Comparison of ENCODE assay signal across 8 cellular contexts in the genomic region with DNA sequence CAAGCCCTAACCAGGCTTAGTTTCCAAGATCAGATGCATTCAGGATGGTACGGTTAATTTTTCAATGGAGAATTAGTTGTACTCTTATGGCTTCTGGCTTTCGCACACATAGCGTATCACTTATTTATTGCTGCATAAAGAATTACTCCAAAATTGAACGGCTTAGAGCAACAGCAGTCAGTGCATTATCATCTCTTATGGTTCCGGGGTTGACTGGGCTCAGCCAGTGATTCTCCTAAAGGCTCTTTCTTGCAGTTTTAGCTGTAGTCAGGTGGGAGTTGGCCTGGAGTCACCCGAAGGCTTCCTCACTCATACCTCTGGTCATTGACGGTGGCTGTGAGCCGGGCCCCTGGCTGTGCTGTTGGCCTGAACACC. TPM values are rescaled to one million over a fixed set of nuclear protein-coding genes. Genes with fewer than 3 reads are reported as not detected.
DNase-seq lines count a peak whose midpoint lies in the region; ATAC-seq, FAIRE-seq and TF ChIP-seq lines count a peak whose summit lies in the region.

No MANE protein-coding gene starts in this region.

- H2AFZ ChIP-seq in IMR-90 (replicated peaks; ENCODE audit: low read length, poor library complexity) = peak overlapping the region; percentile 98

- peaks cover 16 to 42% of the 10 kb centered on the region in 2 experiments for H3K79me1 ChIP-seq in IMR-90 (ENCODE audit: low read depth in 1 of 2, low read length in 2 of 2)

- H3K4me3 ChIP-seq in BJ (ENCODE audit: low read depth, low read length) = peak overlapping the region; percentile 94
- H3K4me3 ChIP-seq in IMR-90 (ENCODE audit: insufficient read depth, low read depth, low read length) = peak overlapping the region; percentile 95

- H3K9me1 ChIP-seq in IMR-90 (ENCODE audit: insufficient read depth, low read length) = peaks cover 16% of the 10 kb centered on the region

- no peak for TF ChIP-seq CTCF in BJ (IDR thresholded peaks at IDR 0.05; ENCODE audit: insufficient read depth, low read depth, low read length)
- TF ChIP-seq CTCF in IMR-90 (conservative IDR thresholded peaks at IDR 0.05; ENCODE audit: low read depth, low read length) = no peak

- peaks cover 9% of the 10 kb centered on the region for H3K4me1 ChIP-seq in IMR-90 (ENCODE audit: control insufficient read depth, insufficient read depth, low read length)

- H4K5ac ChIP-seq in IMR-90 (ENCODE audit: low read depth, low read length) = peak overlapping the region; percentile 83

- peak overlapping the region; percentile 63 for H3K27ac ChIP-seq in IMR-90 (ENCODE audit: insufficient read depth, low read length)

- peak overlapping the region; percentile 74 to 91 for H4K8ac ChIP-seq in IMR-90 (ENCODE audit: low read depth in 2 of 2, low read length in 2 of 2)

- FAIRE-seq in frontal cortex (lab: Jason Lieb, UNC) = no peak

- BruUV-seq in IMR-90 (replicated peaks; lab: Mats Ljungman, UMichigan) = no TSS peak

- H3K27me3 ChIP-seq in BJ (ENCODE audit: control insufficient read depth, insufficient read depth, low read length) = no peaks in the 10 kb centered on the region
- no peaks in the 10 kb centered on the region for H3K27me3 ChIP-seq in IMR-90 (ENCODE audit: control insufficient read depth, insufficient read depth, low read length)

- no peak overlapping the region for H2BK15ac ChIP-seq in IMR-90 (ENCODE audit: low read depth, low read length)

- ATAC-seq in IMR-90 (ENCODE audit: low read depth) = no peak; the same call in 1 of the 2 replicates
- no peak for ATAC-seq in HG03280 (IDR thresholded peaks at IDR 0.05; ENCODE audit: unreplicated experiment)
- no peak for ATAC-seq in HG03108 (IDR thresholded peaks at IDR 0.05; ENCODE audit: unreplicated experiment)

- peak overlapping the region; percentile 44; the same call in 1 of the 2 replicates for H3K23ac ChIP-seq in IMR-90 (ENCODE audit: low read depth, low read length)

- H3K4ac ChIP-seq in IMR-90 (ENCODE audit: low read depth, low read length) = peak overlapping the region; percentile 76

- in situ Hi-C loops in IMR-90 (cut with MboI; ENCODE audit: low sequenced_read_pairs) = no loop called here

- no peak overlapping the region for H3K18ac ChIP-seq in IMR-90 (ENCODE audit: low read depth, low read length)

- peak overlapping the region; percentile 75 for H3K14ac ChIP-seq in IMR-90 (replicated peaks; ENCODE audit: low read depth, low read length)

- H3K4me2 ChIP-seq in IMR-90 (ENCODE audit: low read depth, low read length) = peak overlapping the region; percentile 53

- peak overlapping the region; percentile 70 for H4K91ac ChIP-seq in IMR-90 (ENCODE audit: insufficient read depth, low read depth, low read length)

- H3K56ac ChIP-seq in IMR-90 (ENCODE audit: extremely low read depth, insufficient read depth, low read length) = no peak overlapping the region

- no peak for TF ChIP-seq POLR2A in IMR-90 (IDR thresholded peaks at IDR 0.05; ENCODE audit: low read depth, low read length)

- CTCF ChIA-PET in BJ (lab: Yijun Ruan, JAX) (interaction anchor here (1.2 kb wide), 1 partner anchor 28 kb away, joined by 3 read pairs; no protein-coding TSS in a partner anchor), IMR-90 (lab: Yijun Ruan, JAX) (no interaction called here)

- intact Hi-C loops in IMR-90 (cut with micrococcal nuclease) = no loop called here

- peak overlapping the region; percentile 38 for H3K9ac ChIP-seq in IMR-90 (ENCODE audit: low read depth, low read length)

- dilution Hi-C loops in IMR-90 (cut with HindIII; ENCODE audit: low sequenced_read_pairs, unreplicated experiment) = no loop called here

- H2AK9ac ChIP-seq in IMR-90 (replicated peaks; ENCODE audit: low read depth, low read length, poor library complexity) = peak overlapping the region; percentile 3

- H2AK5ac ChIP-seq in IMR-90 (ENCODE audit: low read depth, low read length) = peak overlapping the region; percentile 56; the same call in 1 of the 2 replicates

- peak overlapping the region; percentile 21 for H2BK5ac ChIP-seq in IMR-90 (ENCODE audit: low read depth, low read length, poor library complexity, severe bottlenecking)

- H3K36me3 ChIP-seq in BJ (ENCODE audit: control insufficient read depth, insufficient read depth, low read length) = peaks cover 7% of the 10 kb centered on the region
- peaks cover 10% of the 10 kb centered on the region for H3K36me3 ChIP-seq in IMR-90 (ENCODE audit: control insufficient read depth, insufficient read depth, low read length)

- peaks cover 28% of the 10 kb centered on the region for H4K20me1 ChIP-seq in IMR-90 (ENCODE audit: insufficient read depth, low read length)

- H2BK20ac ChIP-seq in IMR-90 (ENCODE audit: low read depth, low read length) = no peak overlapping the region

- DNase-seq in BJ (ENCODE audit: low read depth) = no peak
- DNase-seq in IMR-90 = no peak
- peak; percentile 46 for DNase-seq in cerebellum (ENCODE audit: low spot score)
- peak; percentile 22 for DNase-seq in midbrain (lab: John Stamatoyannopoulos, UW)
- no peak for DNase-seq in dermis blood vessel endothelial cell
- DNase-seq in frontal cortex (ENCODE audit: low spot score in 2 of 2) = no peak

- POLR2A ChIA-PET in BJ (lab: Charles Lee) = interaction anchor here (1.0 kb wide), 1 partner anchor 301 kb away, joined by 3 read pairs; a partner anchor contains a TSS
- POLR2A ChIA-PET in IMR-90 (lab: Charles Lee; ENCODE audit: unreplicated experiment) = no interaction called here

- peak overlapping the region; percentile 11 for H2BK120ac ChIP-seq in IMR-90 (ENCODE audit: low read depth, low read length)

- TF ChIP-seq RAD21 in IMR-90 (IDR thresholded peaks at IDR 0.05; ENCODE audit: low read length) = no peak

- WGBS in IMR-90 (ENCODE audit: extremely low coverage in 2 of 2, insufficient read length in 1 of 2), 2 experiments = 79% methylated on average over 2 of the region's 8 CpGs; no CpG with 5 or more reads in 1 of the 2 experiments

- H3K9me3 ChIP-seq in IMR-90 (ENCODE audit: control insufficient read depth, insufficient read depth, low read length) = no peaks in the 10 kb centered on the region

TF ChIP-seq in IMR-90, 13 proteins besides CTCF, POLR2A, EP300 and RAD21:
- TF ChIP-seq NFE2L2 (IDR thresholded peaks at IDR 0.05; ENCODE audit: low read depth, low read length) = no peak
- TF ChIP-seq, protein P1, sequence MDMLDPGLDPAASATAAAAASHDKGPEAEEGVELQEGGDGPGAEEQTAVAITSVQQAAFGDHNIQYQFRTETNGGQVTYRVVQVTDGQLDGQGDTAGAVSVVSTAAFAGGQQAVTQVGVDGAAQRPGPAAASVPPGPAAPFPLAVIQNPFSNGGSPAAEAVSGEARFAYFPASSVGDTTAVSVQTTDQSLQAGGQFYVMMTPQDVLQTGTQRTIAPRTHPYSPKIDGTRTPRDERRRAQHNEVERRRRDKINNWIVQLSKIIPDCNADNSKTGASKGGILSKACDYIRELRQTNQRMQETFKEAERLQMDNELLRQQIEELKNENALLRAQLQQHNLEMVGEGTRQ (IDR thresholded peaks at IDR 0.05; ENCODE audit: low read depth, low read length) = peak; percentile 33; the same call in 1 of the 2 replicates
- TF ChIP-seq MAFK (IDR thresholded peaks at IDR 0.05; ENCODE audit: low read depth, low read length) = no peak
- TF ChIP-seq RCOR1 (IDR thresholded peaks at IDR 0.05; ENCODE audit: insufficient replicate concordance, low read length) = no peak
- no peak for TF ChIP-seq MAZ (IDR thresholded peaks at IDR 0.05; ENCODE audit: borderline replicate concordance, low read depth, low read length)
- no peak for TF ChIP-seq RFX5 (IDR thresholded peaks at IDR 0.05; ENCODE audit: low read depth, low read length)

RNA-seq across cellular contexts. Expression of a gene that starts 0.6 kb away (rescaled TPM):
- polyA plus RNA-seq in BJ (2011; rRNA removed) = 159 and 227 TPM in 2 replicates
- polyA minus RNA-seq in BJ (2011; rRNA and poly(A)+ RNA removed) = 102 and 164 TPM in 2 replicates
- 173 and 191 TPM in 2 replicates for total RNA-seq in IMR-90 (2012; rRNA removed)
- 182 and 198 TPM in 2 replicates for polyA plus RNA-seq in IMR-90 (2012; rRNA removed)
- 283 and 302 TPM in 2 replicates for polyA plus RNA-seq in IMR-90 (2012; cell fraction: cytosol; rRNA removed)
- 132 and 215 TPM in 2 replicates for polyA plus RNA-seq in IMR-90 (2012; cell fraction: nucleus; rRNA removed; ENCODE audit: low replicate concordance)
- 50.3 TPM for total RNA-seq in cerebellum
- total RNA-seq in dermis blood vessel endothelial cell = 113 and 174 TPM in 2 replicates
- total RNA-seq in frontal cortex = 48.1 TPM

RNA-seq across cellular contexts. Expression of a gene that starts 43.3 kb away (rescaled TPM):
- polyA plus RNA-seq in BJ (2011; rRNA removed) (11.6 and 12.6 TPM in 2 replicates), IMR-90 (2012; rRNA removed) (5.8 and 6.3 TPM in 2 replicates)
- 13.9 and 19.7 TPM in 2 replicates for polyA minus RNA-seq in BJ (2011; rRNA and poly(A)+ RNA removed)
- total RNA-seq in IMR-90 (2012; rRNA removed) (9.1 and 10.8 TPM in 2 replicates), cerebellum (21.4 TPM), dermis blood vessel endothelial cell (13.1 and 14.4 TPM in 2 replicates), frontal cortex (20.4 TPM)
- polyA plus RNA-seq in IMR-90 (2012; cell fraction: cytosol; rRNA removed) = 2.6 and 3.2 TPM in 2 replicates
- 7.5 and 15.3 TPM in 2 replicates for polyA plus RNA-seq in IMR-90 (2012; cell fraction: nucleus; rRNA removed; ENCODE audit: low replicate concordance)

Comparison
In these comparisons a context has a peak if more than half of its experiments do, and no peak if none do; other contexts are left out.
1. DNase-seq: peak in cerebellum (single experiment) and midbrain (single experiment); none in BJ (single experiment), IMR-90 (single experiment), dermis blood vessel endothelial cell (single experiment) and frontal cortex (0 of 2).